In genomic region chr16:67226804-67227566, GRCh38 we compare ENCODE assay signal across 8 cellular contexts. TPM values are rescaled to one million over a fixed set of nuclear protein-coding genes. Genes with fewer than 3 reads are reported as not detected.
A peak's percentile ranks its signal among the peaks of the same experiment; 100 is the strongest.
DNase-seq lines count a peak whose midpoint lies in the region; ATAC-seq, FAIRE-seq and TF ChIP-seq lines count a peak whose summit lies in the region.

Gene TMEM208 (plus strand): TSS chr16:67227130. CDS start chr16:67227219, 89 bp downstream.

- FAIRE-seq in TTC549 (lab: Jason Lieb, UNC) = peak; percentile 90

- peaks cover 0 to 14% of the 10 kb centered on the region in 2 donors for H3K36me3 ChIP-seq in body of pancreas (replicated peaks in 1 of 2; ENCODE audit: insufficient read depth in 1 of 2, low read depth in 2 of 2)
- H3K36me3 ChIP-seq in sigmoid colon = peaks cover 12 to 41% (median 36%) of the 10 kb centered on the region in 4 donors

- H3K27me3 ChIP-seq in body of pancreas (no peaks in the 10 kb centered on the region), sigmoid colon (no peaks in the 10 kb centered on the region)

- WGBS in body of pancreas, 2 donors = 0% methylated on average over 29 to 46 of the region's 46 CpGs
- WGBS in sigmoid colon, 2 donors = 1% methylated on average over 46 of the region's 46 CpGs

- H3K27ac ChIP-seq in 22Rv1 = peak within 1 kb of the TSS; percentile 50
- peak within 1 kb of the TSS; percentile 35 to 81 (median 62) for H3K27ac ChIP-seq in body of pancreas
- H3K27ac ChIP-seq in sigmoid colon = peak within 1 kb of the TSS; percentile 81 to 85 (median 83)

- peaks cover 25% of the 10 kb centered on the region for H3K4me1 ChIP-seq in body of pancreas
- H3K4me1 ChIP-seq in sigmoid colon = peaks cover 0 to 26% (median 21%) of the 10 kb centered on the region in 4 donors

- peak; percentile 26 to 83 (median 81) for TF ChIP-seq POLR2A in body of pancreas (IDR thresholded peaks at IDR 0.05)
- peak; percentile 73 to 83 for TF ChIP-seq POLR2A in sigmoid colon (IDR thresholded peaks at IDR 0.05)

- intact Hi-C loops in body of pancreas (cut with DNase I) = no loop called here
- intact Hi-C loops in sigmoid colon (cut with DNase I) = loop anchor here (1.0 to 5.0 kb wide), 3 partner anchors 20 to 620 kb away; partner anchors contain the start of genes CENPT, E2F4, FHOD1 and NUTF2

- TF ChIP-seq EP300 in sigmoid colon (IDR thresholded peaks at IDR 0.05) = peak in 1 of 4 donors; percentile 46

- DNase-seq in NCI-H2107 treated with DMSO at 0.1 percent for 48 hours (lab: John Stamatoyannopoulos, UW; ENCODE audit: unreplicated experiment) (peak; percentile 87), body of pancreas (peak; percentile 97 to 98 (median 98)), iPS DF 4.7 (ENCODE audit: extremely low read depth, low spot score) (peak; percentile 92), sigmoid colon (peak; percentile 99)

- ATAC-seq in GM18519 (IDR thresholded peaks at IDR 0.05; ENCODE audit: low FRiP score, unreplicated experiment) = peak; percentile 78
- ATAC-seq in HG03060 (IDR thresholded peaks at IDR 0.05; ENCODE audit: low read depth, unreplicated experiment) = peak; percentile 89
- peak; percentile 97 for ATAC-seq in body of pancreas

- H3K9me3 ChIP-seq in body of pancreas (no peaks in the 10 kb centered on the region), sigmoid colon (no peaks in the 10 kb centered on the region)

- H3K4me3 ChIP-seq in body of pancreas = peak within 1 kb of the TSS; percentile 47 to 91
- peak within 1 kb of the TSS; percentile 86 to 99 (median 90) for H3K4me3 ChIP-seq in sigmoid colon

- peak; percentile 24 for TF ChIP-seq CTCF in 22Rv1 (IDR thresholded peaks at IDR 0.05)
- TF ChIP-seq CTCF in body of pancreas (IDR thresholded peaks at IDR 0.05) = peak in 4 of 7 experiments; percentile 38 to 49 (median 42)
- TF ChIP-seq CTCF in sigmoid colon (IDR thresholded peaks at IDR 0.05) = peak in 1 of 4 experiments; percentile 7

RNA-seq across cellular contexts. Expression of gene TMEM208, which starts in this region (rescaled TPM):
- total RNA-seq in body of pancreas (10 to 100 TPM; 35.8 to 48.1 TPM), sigmoid colon (10 to 100 TPM; 15.3 to 31.4 (median 24.2) TPM)
- 100 to 1,000 TPM in 1 of 3 donors, 10 to 100 TPM in 2; 33.0 to 109 (median 36.5) TPM for polyA plus RNA-seq in sigmoid colon

Comparison
In these comparisons a context has a peak if more than half of its experiments do, and no peak if none do; other contexts are left out.
1. Peak in every context shown above with its lines: DNase-seq, ATAC-seq, H3K4me3 ChIP-seq and H3K27ac ChIP-seq.